Comparison of ENCODE assay signal across 13 cellular contexts in the genomic region with DNA sequence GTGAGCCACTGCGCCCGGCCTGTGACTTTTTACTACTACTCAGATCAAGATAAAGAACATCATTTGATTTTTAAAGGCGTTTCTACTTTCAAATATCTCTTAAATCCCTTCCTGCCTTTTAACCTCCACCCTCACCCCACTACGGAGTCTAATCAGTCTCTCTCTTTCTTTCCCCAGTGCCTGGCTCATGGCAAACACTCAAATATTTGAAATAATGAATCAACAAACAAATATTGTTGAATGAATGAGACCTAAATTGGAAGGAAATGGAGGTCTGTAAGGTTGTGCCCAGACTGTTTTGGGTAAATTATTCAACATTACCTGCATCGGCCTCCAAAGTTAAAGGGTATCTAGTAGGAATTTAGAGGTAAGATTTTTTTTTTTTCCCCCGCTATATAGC. TPM values are rescaled to one million over a fixed set of nuclear protein-coding genes. Genes with fewer than 3 reads are reported as not detected.
DNase-seq lines count a peak whose midpoint lies in the region; ATAC-seq, FAIRE-seq and TF ChIP-seq lines count a peak whose summit lies in the region.
"Had no signal": no experiment of that assay in that cellular context is flagged by ENCODE, and none has a peak within 500 bp of the region (broad histone marks: within the 10 kb centered on the region; RNA-seq: fewer than 3 reads in every experiment).

No MANE protein-coding gene starts in this region.

- POLR2A ChIA-PET in MCF 10A (lab: Yijun Ruan, JAX): interaction anchor here (1.0 to 1.1 kb wide), 2 partner anchors 26 to 52 kb away, joined by 3 to 4 read pairs; a partner anchor contains a TSS

- no peak for ATAC-seq in RWPE2 (ENCODE audit: low read depth)
- ATAC-seq in memory B cell (ENCODE audit: low read depth): no peak
- ATAC-seq in thoracic aorta (ENCODE audit: insufficient number of reproducible peaks, low FRiP score, low read depth): no peak
- ATAC-seq in HG03520 (IDR thresholded peaks at IDR 0.05; ENCODE audit: unreplicated experiment): no peak
- ATAC-seq: K562 had no signal

- intact Hi-C loops in MCF 10A (cut with micrococcal nuclease): loop anchor here (1.0 kb wide), 1 partner anchor 74 kb away; no protein-coding TSS in a partner anchor
- intact Hi-C loops in breast epithelium (cut with DNase I; ENCODE audit: low total_unique reads): no loop called here

- no TSS peak for BruUV-seq in MCF 10A (replicated peaks; lab: Mats Ljungman, UMichigan)

- H3K27ac ChIP-seq in breast epithelium (no peak overlapping the region), RWPE2 (ENCODE audit: poor library complexity, severe bottlenecking) (peak overlapping the region; percentile 76), thoracic aorta (peak overlapping the region in 1 of 2 donors; percentile 84)
- H3K27ac ChIP-seq: WERI-Rb-1 had no signal

- FAIRE-seq in H54 (lab: Jason Lieb, UNC): no peak
- FAIRE-seq: K562 had no signal

- H3K4me1 ChIP-seq in breast epithelium: peaks cover 16 to 28% of the 10 kb centered on the region in 2 donors
- peaks cover 18% of the 10 kb centered on the region for H3K4me1 ChIP-seq in RWPE2 (ENCODE audit: insufficient read depth, poor library complexity, severe bottlenecking)
- peaks cover 19 to 36% of the 10 kb centered on the region in 2 donors for H3K4me1 ChIP-seq in thoracic aorta (ENCODE audit: control insufficient read depth in 1 of 2, low read depth in 2 of 2)

- H3K4me3 ChIP-seq in breast epithelium (no peak overlapping the region), RWPE2 (ENCODE audit: severe bottlenecking) (no peak overlapping the region), thoracic aorta (peak overlapping the region; percentile 74)
- H3K4me3 ChIP-seq: K562 had no signal

- H3K36me3 Mint-ChIP-seq in MCF 10A (ENCODE audit: insufficient read depth, unreplicated experiment) (peaks cover 10% of the 10 kb centered on the region), memory B cell (no peaks in the 10 kb centered on the region)

- TF ChIP-seq POLR2A in breast epithelium (IDR thresholded peaks at IDR 0.05): no peak
- TF ChIP-seq POLR2A in H54 (IDR thresholded peaks at IDR 0.05; ENCODE audit: low read depth, low read length): no peak

- H3K4me3 Mint-ChIP-seq in MCF 10A (ENCODE audit: unreplicated experiment) (peak overlapping the region; percentile 90), memory B cell (peak overlapping the region; percentile 17)

- TF ChIP-seq CTCF in MCF 10A (IDR thresholded peaks at IDR 0.05; ENCODE audit: unreplicated experiment) (no peak), breast epithelium (IDR thresholded peaks at IDR 0.05) (no peak), RWPE2 (IDR thresholded peaks at IDR 0.05; ENCODE audit: poor library complexity, severe bottlenecking) (no peak), thoracic aorta (IDR thresholded peaks at IDR 0.05) (no peak)

- H3K27me3 Mint-ChIP-seq in MCF 10A (ENCODE audit: insufficient read depth, unreplicated experiment) (no peaks in the 10 kb centered on the region), memory B cell (peaks cover 9% of the 10 kb centered on the region)

- DNase-seq in MCF 10A (ENCODE audit: unreplicated experiment) (no peak), breast epithelium (ENCODE audit: low spot score in 2 of 2) (no peak), RWPE2 (ENCODE audit: low spot score) (no peak), memory B cell (ENCODE audit: low spot score in 2 of 2) (no peak), thoracic aorta (ENCODE audit: low spot score) (no peak), cerebellar nuclear complex (lab: John Stamatoyannopoulos, UW) (no peak), H54 (ENCODE audit: insufficient read length, low spot score) (no peak)
- DNase-seq: foreskin melanocyte had no signal

- H3K9me3 ChIP-seq in breast epithelium (no peaks in the 10 kb centered on the region), RWPE2 (ENCODE audit: severe bottlenecking) (no peaks in the 10 kb centered on the region), thoracic aorta (no peaks in the 10 kb centered on the region)
- H3K9me3 ChIP-seq: colonic mucosa, prostate gland had no signal

- peaks cover 0 to 3% of the 10 kb centered on the region in 2 donors for H3K27me3 ChIP-seq in breast epithelium
- no peaks in the 10 kb centered on the region for H3K27me3 ChIP-seq in RWPE2 (ENCODE audit: insufficient read depth, poor library complexity, severe bottlenecking)
- H3K27me3 ChIP-seq in thoracic aorta (replicated peaks; ENCODE audit: insufficient read depth): no peaks in the 10 kb centered on the region
- H3K27me3 ChIP-seq: colonic mucosa had no signal

- CTCF ChIA-PET in MCF 10A (lab: Yijun Ruan, JAX): interaction anchor here (9.9 kb wide), 1 partner anchor 74 kb away, joined by 131 read pairs; no protein-coding TSS in a partner anchor

- H3K9me3 Mint-ChIP-seq in MCF 10A (ENCODE audit: unreplicated experiment) (no peaks in the 10 kb centered on the region), memory B cell (no peaks in the 10 kb centered on the region)

- H3K36me3 ChIP-seq in breast epithelium (no peaks in the 10 kb centered on the region), RWPE2 (ENCODE audit: low read depth) (no peaks in the 10 kb centered on the region), thoracic aorta (no peaks in the 10 kb centered on the region)
- H3K36me3 ChIP-seq: colonic mucosa, prostate gland, WERI-Rb-1 had no signal

- peaks cover 38% of the 10 kb centered on the region for H3K4me1 Mint-ChIP-seq in MCF 10A (ENCODE audit: insufficient read depth, unreplicated experiment)
- peaks cover 32% of the 10 kb centered on the region for H3K4me1 Mint-ChIP-seq in memory B cell

- H3K27ac Mint-ChIP-seq in MCF 10A (ENCODE audit: low read depth, unreplicated experiment) (no peak overlapping the region), memory B cell (no peak overlapping the region)

RNA-seq across cellular contexts. Expression of a gene that starts 14.7 kb away (rescaled TPM):
- 2.5 TPM in 1 of 2 replicates, not detected in the other for total RNA-seq in MCF 10A (2022)
- total RNA-seq in breast epithelium: 10 to 100 TPM; 16.4 to 97.9 (median 23.3) TPM
- total RNA-seq in thoracic aorta: 10 to 100 TPM; 46.8 to 70.9 TPM

RNA-seq across cellular contexts. Expression of a gene that starts 25.3 kb away (rescaled TPM):
- total RNA-seq in MCF 10A (2022): 235 and 315 TPM in 2 replicates
- 100 to 1,000 TPM in 2 of 3 donors, 10 to 100 TPM in 1; 96.4 to 278 (median 106) TPM for total RNA-seq in breast epithelium
- 100 to 1,000 TPM; 131 to 155 TPM for total RNA-seq in thoracic aorta

RNA-seq across cellular contexts. Expression of a gene that starts 52.0 kb away (rescaled TPM):
- total RNA-seq in MCF 10A (2022) (132 and 149 TPM in 2 replicates), breast epithelium (100 to 1,000 TPM; 121 to 198 (median 183) TPM), thoracic aorta (100 to 1,000 TPM; 125 to 192 TPM)
